Comparison of ENCODE assay signal across 1 cellular context in the genomic region with DNA sequence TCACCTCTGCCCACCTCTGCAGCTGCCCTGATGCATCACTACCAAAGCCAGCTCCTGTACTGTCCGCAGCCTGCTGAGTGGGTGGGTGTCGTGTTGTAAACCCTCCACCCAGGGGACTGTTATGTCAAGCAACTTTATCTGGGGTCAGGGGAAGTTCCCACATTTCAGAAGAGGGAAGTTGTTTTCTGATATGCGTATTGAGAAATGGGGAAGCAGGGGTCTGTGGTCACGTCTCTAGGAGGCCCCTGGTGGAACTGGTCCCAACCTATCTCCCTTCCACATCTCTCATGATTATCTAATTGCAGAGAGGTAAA.
TF ChIP-seq lines count a peak whose summit lies in the region.

No MANE protein-coding gene starts in this region.

TF ChIP-seq in K562, 482 proteins besides CTCF, POLR2A, EP300 and RAD21 (continues in another document):
- TF ChIP-seq RBM25 (IDR thresholded peaks at IDR 0.05; ENCODE audit: low read depth, low read length, severe bottlenecking) (no peak), GTF2E2 (tag; IDR thresholded peaks at IDR 0.05) (no peak), SMARCE1 (IDR thresholded peaks at IDR 0.05) (peak; percentile 63; the same call in 1 of the 2 replicates), MEF2D (tag; conservative IDR thresholded peaks at IDR 0.05; ENCODE audit: low read depth) (no peak), FOXJ2 (tag; IDR thresholded peaks at IDR 0.05) (no peak), ASH1L (IDR thresholded peaks at IDR 0.05; ENCODE audit: borderline replicate concordance, low read depth, partially characterized antibody) (no peak), OTX1 (CRISPR knock-in tag; IDR thresholded peaks at IDR 0.05) (no peak), ZNF561 (CRISPR knock-in tag; conservative IDR thresholded peaks at IDR 0.05) (no peak), BCOR (IDR thresholded peaks at IDR 0.05) (no peak), ZNF263 (CRISPR knock-in tag; IDR thresholded peaks at IDR 0.05; ENCODE audit: borderline replicate concordance) (no peak), RUNX1 (IDR thresholded peaks at IDR 0.05; ENCODE audit: low read depth) (no peak), NBN (IDR thresholded peaks at IDR 0.05; ENCODE audit: low read depth) (no peak), KLF16 (IDR thresholded peaks at IDR 0.05) (0 out of 2 replicates have a peak, but pooled peaks have one; percentile 37), FOXK1 (CRISPR knock-in tag; IDR thresholded peaks at IDR 0.05; ENCODE audit: borderline replicate concordance) (no peak), BHLHE40 (IDR thresholded peaks at IDR 0.05; ENCODE audit: low read length) (peak; percentile 29; the same call in 1 of the 2 replicates), ESRRA (IDR thresholded peaks at IDR 0.05; ENCODE audit: borderline replicate concordance, low read depth) (peak; percentile 45; the same call in 1 of the 2 replicates), ZFX (CRISPR knock-in tag; IDR thresholded peaks at IDR 0.05) (no peak), MAZ (CRISPR knock-in tag; conservative IDR thresholded peaks at IDR 0.05 in 1 of 2, IDR thresholded peaks at IDR 0.05 in 1 of 2) (no peak), CBX3 (IDR thresholded peaks at IDR 0.05; ENCODE audit: borderline replicate concordance in 1 of 2, low read length in 2 of 2) (no peak), SLC30A9 (CRISPR knock-in tag; IDR thresholded peaks at IDR 0.05) (no peak), RBM34 (IDR thresholded peaks at IDR 0.05; ENCODE audit: borderline replicate concordance, insufficient read depth, low read length) (no peak), SPI1 (IDR thresholded peaks at IDR 0.05; ENCODE audit: borderline replicate concordance, low read depth, low read length) (peak; percentile 73; the same call in 1 of the 2 replicates), CEBPB (tag; IDR thresholded peaks at IDR 0.05) (peak; percentile 48; the same call in 1 of the 2 replicates), ZNF384 (IDR thresholded peaks at IDR 0.05; ENCODE audit: low read depth, low read length) (no peak), ZBTB7A (IDR thresholded peaks at IDR 0.05; ENCODE audit: borderline replicate concordance, control insufficient read depth, low read depth, low read length) (0 out of 2 replicates have a peak, but pooled peaks have one; percentile 33), CBX2 (IDR thresholded peaks at IDR 0.05; ENCODE audit: insufficient read depth, low read length, poor library complexity, severe bottlenecking) (no peak)
- TF ChIP-seq, protein P1, sequence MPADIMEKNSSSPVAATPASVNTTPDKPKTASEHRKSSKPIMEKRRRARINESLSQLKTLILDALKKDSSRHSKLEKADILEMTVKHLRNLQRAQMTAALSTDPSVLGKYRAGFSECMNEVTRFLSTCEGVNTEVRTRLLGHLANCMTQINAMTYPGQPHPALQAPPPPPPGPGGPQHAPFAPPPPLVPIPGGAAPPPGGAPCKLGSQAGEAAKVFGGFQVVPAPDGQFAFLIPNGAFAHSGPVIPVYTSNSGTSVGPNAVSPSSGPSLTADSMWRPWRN (IDR thresholded peaks at IDR 0.05; ENCODE audit: low read depth), result peak; percentile 46; the same call in 1 of the 2 replicates
- TF ChIP-seq, protein P2, sequence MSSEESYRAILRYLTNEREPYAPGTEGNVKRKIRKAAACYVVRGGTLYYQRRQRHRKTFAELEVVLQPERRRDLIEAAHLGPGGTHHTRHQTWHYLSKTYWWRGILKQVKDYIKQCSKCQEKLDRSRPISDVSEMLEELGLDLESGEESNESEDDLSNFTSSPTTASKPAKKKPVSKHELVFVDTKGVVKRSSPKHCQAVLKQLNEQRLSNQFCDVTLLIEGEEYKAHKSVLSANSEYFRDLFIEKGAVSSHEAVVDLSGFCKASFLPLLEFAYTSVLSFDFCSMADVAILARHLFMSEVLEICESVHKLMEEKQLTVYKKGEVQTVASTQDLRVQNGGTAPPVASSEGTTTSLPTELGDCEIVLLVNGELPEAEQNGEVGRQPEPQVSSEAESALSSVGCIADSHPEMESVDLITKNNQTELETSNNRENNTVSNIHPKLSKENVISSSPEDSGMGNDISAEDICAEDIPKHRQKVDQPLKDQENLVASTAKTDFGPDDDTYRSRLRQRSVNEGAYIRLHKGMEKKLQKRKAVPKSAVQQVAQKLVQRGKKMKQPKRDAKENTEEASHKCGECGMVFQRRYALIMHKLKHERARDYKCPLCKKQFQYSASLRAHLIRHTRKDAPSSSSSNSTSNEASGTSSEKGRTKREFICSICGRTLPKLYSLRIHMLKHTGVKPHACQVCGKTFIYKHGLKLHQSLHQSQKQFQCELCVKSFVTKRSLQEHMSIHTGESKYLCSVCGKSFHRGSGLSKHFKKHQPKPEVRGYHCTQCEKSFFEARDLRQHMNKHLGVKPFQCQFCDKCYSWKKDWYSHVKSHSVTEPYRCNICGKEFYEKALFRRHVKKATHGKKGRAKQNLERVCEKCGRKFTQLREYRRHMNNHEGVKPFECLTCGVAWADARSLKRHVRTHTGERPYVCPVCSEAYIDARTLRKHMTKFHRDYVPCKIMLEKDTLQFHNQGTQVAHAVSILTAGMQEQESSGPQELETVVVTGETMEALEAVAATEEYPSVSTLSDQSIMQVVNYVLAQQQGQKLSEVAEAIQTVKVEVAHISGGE (CRISPR knock-in tag; IDR thresholded peaks at IDR 0.05), result no peak
- TF ChIP-seq, protein P3, sequence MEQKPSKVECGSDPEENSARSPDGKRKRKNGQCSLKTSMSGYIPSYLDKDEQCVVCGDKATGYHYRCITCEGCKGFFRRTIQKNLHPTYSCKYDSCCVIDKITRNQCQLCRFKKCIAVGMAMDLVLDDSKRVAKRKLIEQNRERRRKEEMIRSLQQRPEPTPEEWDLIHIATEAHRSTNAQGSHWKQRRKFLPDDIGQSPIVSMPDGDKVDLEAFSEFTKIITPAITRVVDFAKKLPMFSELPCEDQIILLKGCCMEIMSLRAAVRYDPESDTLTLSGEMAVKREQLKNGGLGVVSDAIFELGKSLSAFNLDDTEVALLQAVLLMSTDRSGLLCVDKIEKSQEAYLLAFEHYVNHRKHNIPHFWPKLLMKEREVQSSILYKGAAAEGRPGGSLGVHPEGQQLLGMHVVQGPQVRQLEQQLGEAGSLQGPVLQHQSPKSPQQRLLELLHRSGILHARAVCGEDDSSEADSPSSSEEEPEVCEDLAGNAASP (IDR thresholded peaks at IDR 0.05), result no peak
- TF ChIP-seq, protein P4, sequence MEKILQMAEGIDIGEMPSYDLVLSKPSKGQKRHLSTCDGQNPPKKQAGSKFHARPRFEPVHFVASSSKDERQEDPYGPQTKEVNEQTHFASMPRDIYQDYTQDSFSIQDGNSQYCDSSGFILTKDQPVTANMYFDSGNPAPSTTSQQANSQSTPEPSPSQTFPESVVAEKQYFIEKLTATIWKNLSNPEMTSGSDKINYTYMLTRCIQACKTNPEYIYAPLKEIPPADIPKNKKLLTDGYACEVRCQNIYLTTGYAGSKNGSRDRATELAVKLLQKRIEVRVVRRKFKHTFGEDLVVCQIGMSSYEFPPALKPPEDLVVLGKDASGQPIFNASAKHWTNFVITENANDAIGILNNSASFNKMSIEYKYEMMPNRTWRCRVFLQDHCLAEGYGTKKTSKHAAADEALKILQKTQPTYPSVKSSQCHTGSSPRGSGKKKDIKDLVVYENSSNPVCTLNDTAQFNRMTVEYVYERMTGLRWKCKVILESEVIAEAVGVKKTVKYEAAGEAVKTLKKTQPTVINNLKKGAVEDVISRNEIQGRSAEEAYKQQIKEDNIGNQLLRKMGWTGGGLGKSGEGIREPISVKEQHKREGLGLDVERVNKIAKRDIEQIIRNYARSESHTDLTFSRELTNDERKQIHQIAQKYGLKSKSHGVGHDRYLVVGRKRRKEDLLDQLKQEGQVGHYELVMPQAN (IDR thresholded peaks at IDR 0.05; ENCODE audit: borderline replicate concordance), result no peak
- TF ChIP-seq, protein P5, sequence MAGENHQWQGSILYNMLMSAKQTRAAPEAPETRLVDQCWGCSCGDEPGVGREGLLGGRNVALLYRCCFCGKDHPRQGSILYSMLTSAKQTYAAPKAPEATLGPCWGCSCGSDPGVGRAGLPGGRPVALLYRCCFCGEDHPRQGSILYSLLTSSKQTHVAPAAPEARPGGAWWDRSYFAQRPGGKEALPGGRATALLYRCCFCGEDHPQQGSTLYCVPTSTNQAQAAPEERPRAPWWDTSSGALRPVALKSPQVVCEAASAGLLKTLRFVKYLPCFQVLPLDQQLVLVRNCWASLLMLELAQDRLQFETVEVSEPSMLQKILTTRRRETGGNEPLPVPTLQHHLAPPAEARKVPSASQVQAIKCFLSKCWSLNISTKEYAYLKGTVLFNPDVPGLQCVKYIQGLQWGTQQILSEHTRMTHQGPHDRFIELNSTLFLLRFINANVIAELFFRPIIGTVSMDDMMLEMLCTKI (IDR thresholded peaks at IDR 0.05; ENCODE audit: partially characterized antibody), result no peak
- TF ChIP-seq, protein P6, sequence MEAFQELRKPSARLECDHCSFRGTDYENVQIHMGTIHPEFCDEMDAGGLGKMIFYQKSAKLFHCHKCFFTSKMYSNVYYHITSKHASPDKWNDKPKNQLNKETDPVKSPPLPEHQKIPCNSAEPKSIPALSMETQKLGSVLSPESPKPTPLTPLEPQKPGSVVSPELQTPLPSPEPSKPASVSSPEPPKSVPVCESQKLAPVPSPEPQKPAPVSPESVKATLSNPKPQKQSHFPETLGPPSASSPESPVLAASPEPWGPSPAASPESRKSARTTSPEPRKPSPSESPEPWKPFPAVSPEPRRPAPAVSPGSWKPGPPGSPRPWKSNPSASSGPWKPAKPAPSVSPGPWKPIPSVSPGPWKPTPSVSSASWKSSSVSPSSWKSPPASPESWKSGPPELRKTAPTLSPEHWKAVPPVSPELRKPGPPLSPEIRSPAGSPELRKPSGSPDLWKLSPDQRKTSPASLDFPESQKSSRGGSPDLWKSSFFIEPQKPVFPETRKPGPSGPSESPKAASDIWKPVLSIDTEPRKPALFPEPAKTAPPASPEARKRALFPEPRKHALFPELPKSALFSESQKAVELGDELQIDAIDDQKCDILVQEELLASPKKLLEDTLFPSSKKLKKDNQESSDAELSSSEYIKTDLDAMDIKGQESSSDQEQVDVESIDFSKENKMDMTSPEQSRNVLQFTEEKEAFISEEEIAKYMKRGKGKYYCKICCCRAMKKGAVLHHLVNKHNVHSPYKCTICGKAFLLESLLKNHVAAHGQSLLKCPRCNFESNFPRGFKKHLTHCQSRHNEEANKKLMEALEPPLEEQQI (IDR thresholded peaks at IDR 0.05), result no peak
- TF ChIP-seq, protein P7, sequence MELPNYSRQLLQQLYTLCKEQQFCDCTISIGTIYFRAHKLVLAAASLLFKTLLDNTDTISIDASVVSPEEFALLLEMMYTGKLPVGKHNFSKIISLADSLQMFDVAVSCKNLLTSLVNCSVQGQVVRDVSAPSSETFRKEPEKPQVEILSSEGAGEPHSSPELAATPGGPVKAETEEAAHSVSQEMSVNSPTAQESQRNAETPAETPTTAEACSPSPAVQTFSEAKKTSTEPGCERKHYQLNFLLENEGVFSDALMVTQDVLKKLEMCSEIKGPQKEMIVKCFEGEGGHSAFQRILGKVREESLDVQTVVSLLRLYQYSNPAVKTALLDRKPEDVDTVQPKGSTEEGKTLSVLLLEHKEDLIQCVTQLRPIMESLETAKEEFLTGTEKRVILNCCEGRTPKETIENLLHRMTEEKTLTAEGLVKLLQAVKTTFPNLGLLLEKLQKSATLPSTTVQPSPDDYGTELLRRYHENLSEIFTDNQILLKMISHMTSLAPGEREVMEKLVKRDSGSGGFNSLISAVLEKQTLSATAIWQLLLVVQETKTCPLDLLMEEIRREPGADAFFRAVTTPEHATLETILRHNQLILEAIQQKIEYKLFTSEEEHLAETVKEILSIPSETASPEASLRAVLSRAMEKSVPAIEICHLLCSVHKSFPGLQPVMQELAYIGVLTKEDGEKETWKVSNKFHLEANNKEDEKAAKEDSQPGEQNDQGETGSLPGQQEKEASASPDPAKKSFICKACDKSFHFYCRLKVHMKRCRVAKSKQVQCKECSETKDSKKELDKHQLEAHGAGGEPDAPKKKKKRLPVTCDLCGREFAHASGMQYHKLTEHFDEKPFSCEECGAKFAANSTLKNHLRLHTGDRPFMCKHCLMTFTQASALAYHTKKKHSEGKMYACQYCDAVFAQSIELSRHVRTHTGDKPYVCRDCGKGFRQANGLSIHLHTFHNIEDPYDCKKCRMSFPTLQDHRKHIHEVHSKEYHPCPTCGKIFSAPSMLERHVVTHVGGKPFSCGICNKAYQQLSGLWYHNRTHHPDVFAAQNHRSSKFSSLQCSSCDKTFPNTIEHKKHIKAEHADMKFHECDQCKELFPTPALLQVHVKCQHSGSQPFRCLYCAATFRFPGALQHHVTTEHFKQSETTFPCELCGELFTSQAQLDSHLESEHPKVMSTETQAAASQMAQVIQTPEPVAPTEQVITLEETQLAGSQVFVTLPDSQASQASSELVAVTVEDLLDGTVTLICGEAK (IDR thresholded peaks at IDR 0.05), result no peak
- TF ChIP-seq, protein P7 (CRISPR knock-in tag; IDR thresholded peaks at IDR 0.05), result no peak
- TF ChIP-seq, protein P8, sequence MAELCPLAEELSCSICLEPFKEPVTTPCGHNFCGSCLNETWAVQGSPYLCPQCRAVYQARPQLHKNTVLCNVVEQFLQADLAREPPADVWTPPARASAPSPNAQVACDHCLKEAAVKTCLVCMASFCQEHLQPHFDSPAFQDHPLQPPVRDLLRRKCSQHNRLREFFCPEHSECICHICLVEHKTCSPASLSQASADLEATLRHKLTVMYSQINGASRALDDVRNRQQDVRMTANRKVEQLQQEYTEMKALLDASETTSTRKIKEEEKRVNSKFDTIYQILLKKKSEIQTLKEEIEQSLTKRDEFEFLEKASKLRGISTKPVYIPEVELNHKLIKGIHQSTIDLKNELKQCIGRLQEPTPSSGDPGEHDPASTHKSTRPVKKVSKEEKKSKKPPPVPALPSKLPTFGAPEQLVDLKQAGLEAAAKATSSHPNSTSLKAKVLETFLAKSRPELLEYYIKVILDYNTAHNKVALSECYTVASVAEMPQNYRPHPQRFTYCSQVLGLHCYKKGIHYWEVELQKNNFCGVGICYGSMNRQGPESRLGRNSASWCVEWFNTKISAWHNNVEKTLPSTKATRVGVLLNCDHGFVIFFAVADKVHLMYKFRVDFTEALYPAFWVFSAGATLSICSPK (IDR thresholded peaks at IDR 0.05; ENCODE audit: borderline replicate concordance), result no peak
